In the genomic region with DNA sequence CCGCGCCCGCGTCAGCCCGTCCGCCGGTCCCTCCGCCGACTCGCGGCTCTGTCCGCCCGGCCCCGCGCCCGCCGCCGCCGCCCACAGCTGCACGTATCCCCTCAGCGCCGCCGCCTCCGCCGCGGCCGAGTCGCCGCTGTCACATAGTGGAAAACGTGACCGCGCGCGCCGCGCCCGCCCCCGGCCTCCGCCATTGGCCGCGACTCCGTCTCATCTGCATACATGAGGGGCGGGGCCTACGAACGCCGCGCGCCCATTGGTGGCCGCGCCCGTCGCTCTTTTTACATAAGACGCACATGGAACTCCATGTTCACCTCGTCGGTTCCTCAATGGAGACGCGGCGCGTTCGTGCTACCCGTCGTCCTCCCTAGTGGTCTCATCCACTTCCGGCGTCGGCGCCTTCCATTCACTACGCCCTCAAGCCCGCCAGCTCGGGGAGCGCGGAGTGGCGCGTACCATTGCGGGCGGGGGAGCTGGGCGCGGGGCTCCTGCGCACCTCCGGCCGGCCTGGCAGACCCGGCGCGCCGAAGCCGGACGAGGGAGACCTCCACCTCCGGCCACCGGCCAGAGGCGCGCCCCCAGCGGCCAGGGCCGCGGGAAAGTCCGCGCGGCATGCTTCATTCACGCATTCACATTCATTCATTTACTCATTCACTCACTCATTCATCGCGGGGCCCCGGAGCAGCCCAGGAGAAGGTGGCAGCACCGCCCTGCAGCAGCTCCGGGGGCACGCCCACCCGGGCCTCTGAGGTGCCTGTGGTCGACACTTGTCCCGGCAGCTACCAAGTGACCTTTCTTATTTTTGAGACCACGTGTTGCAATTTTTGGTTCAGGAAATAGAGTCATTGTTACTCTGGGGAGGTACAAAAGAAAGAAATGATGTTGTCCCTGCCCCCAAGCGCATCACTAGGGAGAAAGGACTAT, we compare ENCODE assay signal across 1 cellular context.
TF ChIP-seq lines count a peak whose summit lies in the region.

No MANE protein-coding gene starts in this region.

TF ChIP-seq in GM12878, 131 proteins besides CTCF, POLR2A, EP300 and RAD21 (continues in another document):
- TF ChIP-seq RELA (IDR thresholded peaks at IDR 0.05; ENCODE audit: borderline replicate concordance, partially characterized antibody), result peak; percentile 26
- TF ChIP-seq BMI1 (IDR thresholded peaks at IDR 0.05; ENCODE audit: borderline replicate concordance), result no peak
- no peak for TF ChIP-seq KAT2A (conservative IDR thresholded peaks at IDR 0.05; ENCODE audit: control insufficient read depth, low read depth, low read length)
- TF ChIP-seq NFYA (IDR thresholded peaks at IDR 0.05; ENCODE audit: borderline replicate concordance, low read depth, low read length), result no peak
- TF ChIP-seq MEF2A (IDR thresholded peaks at IDR 0.05; ENCODE audit: insufficient read depth, low read depth, low read length), result no peak
- TF ChIP-seq, protein P1, sequence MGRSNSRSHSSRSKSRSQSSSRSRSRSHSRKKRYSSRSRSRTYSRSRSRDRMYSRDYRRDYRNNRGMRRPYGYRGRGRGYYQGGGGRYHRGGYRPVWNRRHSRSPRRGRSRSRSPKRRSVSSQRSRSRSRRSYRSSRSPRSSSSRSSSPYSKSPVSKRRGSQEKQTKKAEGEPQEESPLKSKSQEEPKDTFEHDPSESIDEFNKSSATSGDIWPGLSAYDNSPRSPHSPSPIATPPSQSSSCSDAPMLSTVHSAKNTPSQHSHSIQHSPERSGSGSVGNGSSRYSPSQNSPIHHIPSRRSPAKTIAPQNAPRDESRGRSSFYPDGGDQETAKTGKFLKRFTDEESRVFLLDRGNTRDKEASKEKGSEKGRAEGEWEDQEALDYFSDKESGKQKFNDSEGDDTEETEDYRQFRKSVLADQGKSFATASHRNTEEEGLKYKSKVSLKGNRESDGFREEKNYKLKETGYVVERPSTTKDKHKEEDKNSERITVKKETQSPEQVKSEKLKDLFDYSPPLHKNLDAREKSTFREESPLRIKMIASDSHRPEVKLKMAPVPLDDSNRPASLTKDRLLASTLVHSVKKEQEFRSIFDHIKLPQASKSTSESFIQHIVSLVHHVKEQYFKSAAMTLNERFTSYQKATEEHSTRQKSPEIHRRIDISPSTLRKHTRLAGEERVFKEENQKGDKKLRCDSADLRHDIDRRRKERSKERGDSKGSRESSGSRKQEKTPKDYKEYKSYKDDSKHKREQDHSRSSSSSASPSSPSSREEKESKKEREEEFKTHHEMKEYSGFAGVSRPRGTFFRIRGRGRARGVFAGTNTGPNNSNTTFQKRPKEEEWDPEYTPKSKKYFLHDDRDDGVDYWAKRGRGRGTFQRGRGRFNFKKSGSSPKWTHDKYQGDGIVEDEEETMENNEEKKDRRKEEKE (IDR thresholded peaks at IDR 0.05), result peak; percentile 87
- no peak; the same call in 1 of the 2 replicates for TF ChIP-seq TARDBP (IDR thresholded peaks at IDR 0.05; ENCODE audit: borderline replicate concordance)
- no peak for TF ChIP-seq MYB (IDR thresholded peaks at IDR 0.05; ENCODE audit: borderline replicate concordance, low read depth, low read length)
- TF ChIP-seq, protein P2, sequence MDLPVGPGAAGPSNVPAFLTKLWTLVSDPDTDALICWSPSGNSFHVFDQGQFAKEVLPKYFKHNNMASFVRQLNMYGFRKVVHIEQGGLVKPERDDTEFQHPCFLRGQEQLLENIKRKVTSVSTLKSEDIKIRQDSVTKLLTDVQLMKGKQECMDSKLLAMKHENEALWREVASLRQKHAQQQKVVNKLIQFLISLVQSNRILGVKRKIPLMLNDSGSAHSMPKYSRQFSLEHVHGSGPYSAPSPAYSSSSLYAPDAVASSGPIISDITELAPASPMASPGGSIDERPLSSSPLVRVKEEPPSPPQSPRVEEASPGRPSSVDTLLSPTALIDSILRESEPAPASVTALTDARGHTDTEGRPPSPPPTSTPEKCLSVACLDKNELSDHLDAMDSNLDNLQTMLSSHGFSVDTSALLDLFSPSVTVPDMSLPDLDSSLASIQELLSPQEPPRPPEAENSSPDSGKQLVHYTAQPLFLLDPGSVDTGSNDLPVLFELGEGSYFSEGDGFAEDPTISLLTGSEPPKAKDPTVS (IDR thresholded peaks at IDR 0.05; ENCODE audit: low read depth, low read length), result no peak
- TF ChIP-seq, protein P3, sequence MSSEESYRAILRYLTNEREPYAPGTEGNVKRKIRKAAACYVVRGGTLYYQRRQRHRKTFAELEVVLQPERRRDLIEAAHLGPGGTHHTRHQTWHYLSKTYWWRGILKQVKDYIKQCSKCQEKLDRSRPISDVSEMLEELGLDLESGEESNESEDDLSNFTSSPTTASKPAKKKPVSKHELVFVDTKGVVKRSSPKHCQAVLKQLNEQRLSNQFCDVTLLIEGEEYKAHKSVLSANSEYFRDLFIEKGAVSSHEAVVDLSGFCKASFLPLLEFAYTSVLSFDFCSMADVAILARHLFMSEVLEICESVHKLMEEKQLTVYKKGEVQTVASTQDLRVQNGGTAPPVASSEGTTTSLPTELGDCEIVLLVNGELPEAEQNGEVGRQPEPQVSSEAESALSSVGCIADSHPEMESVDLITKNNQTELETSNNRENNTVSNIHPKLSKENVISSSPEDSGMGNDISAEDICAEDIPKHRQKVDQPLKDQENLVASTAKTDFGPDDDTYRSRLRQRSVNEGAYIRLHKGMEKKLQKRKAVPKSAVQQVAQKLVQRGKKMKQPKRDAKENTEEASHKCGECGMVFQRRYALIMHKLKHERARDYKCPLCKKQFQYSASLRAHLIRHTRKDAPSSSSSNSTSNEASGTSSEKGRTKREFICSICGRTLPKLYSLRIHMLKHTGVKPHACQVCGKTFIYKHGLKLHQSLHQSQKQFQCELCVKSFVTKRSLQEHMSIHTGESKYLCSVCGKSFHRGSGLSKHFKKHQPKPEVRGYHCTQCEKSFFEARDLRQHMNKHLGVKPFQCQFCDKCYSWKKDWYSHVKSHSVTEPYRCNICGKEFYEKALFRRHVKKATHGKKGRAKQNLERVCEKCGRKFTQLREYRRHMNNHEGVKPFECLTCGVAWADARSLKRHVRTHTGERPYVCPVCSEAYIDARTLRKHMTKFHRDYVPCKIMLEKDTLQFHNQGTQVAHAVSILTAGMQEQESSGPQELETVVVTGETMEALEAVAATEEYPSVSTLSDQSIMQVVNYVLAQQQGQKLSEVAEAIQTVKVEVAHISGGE (CRISPR knock-in tag; IDR thresholded peaks at IDR 0.05), result no peak
- TF ChIP-seq NRF1 (conservative IDR thresholded peaks at IDR 0.05; ENCODE audit: low read depth, low read length), result 0 out of 2 replicates have a peak, but pooled peaks have one; percentile 16
- no peak for TF ChIP-seq MTA2 (IDR thresholded peaks at IDR 0.05; ENCODE audit: low read depth)
- TF ChIP-seq, protein P4, sequence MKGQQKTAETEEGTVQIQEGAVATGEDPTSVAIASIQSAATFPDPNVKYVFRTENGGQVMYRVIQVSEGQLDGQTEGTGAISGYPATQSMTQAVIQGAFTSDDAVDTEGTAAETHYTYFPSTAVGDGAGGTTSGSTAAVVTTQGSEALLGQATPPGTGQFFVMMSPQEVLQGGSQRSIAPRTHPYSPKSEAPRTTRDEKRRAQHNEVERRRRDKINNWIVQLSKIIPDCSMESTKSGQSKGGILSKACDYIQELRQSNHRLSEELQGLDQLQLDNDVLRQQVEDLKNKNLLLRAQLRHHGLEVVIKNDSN (IDR thresholded peaks at IDR 0.05; ENCODE audit: borderline replicate concordance, extremely low read length, insufficient read depth, low read depth, low read length), result no peak
- TF ChIP-seq RFX5 (IDR thresholded peaks at IDR 0.05; ENCODE audit: low read depth, low read length), result no peak
- TF ChIP-seq RBBP5 (conservative IDR thresholded peaks at IDR 0.05), result no peak
- no peak for TF ChIP-seq SREBF2 (IDR thresholded peaks at IDR 0.05; ENCODE audit: low read length)
- TF ChIP-seq, protein P5, sequence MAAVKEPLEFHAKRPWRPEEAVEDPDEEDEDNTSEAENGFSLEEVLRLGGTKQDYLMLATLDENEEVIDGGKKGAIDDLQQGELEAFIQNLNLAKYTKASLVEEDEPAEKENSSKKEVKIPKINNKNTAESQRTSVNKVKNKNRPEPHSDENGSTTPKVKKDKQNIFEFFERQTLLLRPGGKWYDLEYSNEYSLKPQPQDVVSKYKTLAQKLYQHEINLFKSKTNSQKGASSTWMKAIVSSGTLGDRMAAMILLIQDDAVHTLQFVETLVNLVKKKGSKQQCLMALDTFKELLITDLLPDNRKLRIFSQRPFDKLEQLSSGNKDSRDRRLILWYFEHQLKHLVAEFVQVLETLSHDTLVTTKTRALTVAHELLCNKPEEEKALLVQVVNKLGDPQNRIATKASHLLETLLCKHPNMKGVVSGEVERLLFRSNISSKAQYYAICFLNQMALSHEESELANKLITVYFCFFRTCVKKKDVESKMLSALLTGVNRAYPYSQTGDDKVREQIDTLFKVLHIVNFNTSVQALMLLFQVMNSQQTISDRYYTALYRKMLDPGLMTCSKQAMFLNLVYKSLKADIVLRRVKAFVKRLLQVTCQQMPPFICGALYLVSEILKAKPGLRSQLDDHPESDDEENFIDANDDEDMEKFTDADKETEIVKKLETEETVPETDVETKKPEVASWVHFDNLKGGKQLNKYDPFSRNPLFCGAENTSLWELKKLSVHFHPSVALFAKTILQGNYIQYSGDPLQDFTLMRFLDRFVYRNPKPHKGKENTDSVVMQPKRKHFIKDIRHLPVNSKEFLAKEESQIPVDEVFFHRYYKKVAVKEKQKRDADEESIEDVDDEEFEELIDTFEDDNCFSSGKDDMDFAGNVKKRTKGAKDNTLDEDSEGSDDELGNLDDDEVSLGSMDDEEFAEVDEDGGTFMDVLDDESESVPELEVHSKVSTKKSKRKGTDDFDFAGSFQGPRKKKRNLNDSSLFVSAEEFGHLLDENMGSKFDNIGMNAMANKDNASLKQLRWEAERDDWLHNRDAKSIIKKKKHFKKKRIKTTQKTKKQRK (IDR thresholded peaks at IDR 0.05; ENCODE audit: low read depth, low read length), result no peak
- TF ChIP-seq IKZF1 (conservative IDR thresholded peaks at IDR 0.05), result peak; percentile 68
- TF ChIP-seq SMC3 (IDR thresholded peaks at IDR 0.05; ENCODE audit: borderline replicate concordance, low read length), result no peak
- no peak for TF ChIP-seq FOXM1 (IDR thresholded peaks at IDR 0.05; ENCODE audit: low read depth, low read length)
- no peak for TF ChIP-seq HDAC6 (IDR thresholded peaks at IDR 0.05; ENCODE audit: unreplicated experiment)
- no peak for TF ChIP-seq RCOR1 (conservative IDR thresholded peaks at IDR 0.05; ENCODE audit: low read depth, low read length)
- peak; percentile 49 for TF ChIP-seq FOS (IDR thresholded peaks at IDR 0.05; ENCODE audit: borderline replicate concordance, extremely low read depth, insufficient read length)
- no peak for TF ChIP-seq IKZF2 (IDR thresholded peaks at IDR 0.05)
- TF ChIP-seq, protein P6, sequence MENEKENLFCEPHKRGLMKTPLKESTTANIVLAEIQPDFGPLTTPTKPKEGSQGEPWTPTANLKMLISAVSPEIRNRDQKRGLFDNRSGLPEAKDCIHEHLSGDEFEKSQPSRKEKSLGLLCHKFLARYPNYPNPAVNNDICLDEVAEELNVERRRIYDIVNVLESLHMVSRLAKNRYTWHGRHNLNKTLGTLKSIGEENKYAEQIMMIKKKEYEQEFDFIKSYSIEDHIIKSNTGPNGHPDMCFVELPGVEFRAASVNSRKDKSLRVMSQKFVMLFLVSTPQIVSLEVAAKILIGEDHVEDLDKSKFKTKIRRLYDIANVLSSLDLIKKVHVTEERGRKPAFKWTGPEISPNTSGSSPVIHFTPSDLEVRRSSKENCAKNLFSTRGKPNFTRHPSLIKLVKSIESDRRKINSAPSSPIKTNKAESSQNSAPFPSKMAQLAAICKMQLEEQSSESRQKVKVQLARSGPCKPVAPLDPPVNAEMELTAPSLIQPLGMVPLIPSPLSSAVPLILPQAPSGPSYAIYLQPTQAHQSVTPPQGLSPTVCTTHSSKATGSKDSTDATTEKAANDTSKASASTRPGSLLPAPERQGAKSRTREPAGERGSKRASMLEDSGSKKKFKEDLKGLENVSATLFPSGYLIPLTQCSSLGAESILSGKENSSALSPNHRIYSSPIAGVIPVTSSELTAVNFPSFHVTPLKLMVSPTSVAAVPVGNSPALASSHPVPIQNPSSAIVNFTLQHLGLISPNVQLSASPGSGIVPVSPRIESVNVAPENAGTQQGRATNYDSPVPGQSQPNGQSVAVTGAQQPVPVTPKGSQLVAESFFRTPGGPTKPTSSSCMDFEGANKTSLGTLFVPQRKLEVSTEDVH (IDR thresholded peaks at IDR 0.05; ENCODE audit: low read depth, partially characterized antibody), result no peak
- TF ChIP-seq NBN (IDR thresholded peaks at IDR 0.05), result no peak
- peak; percentile 73 for TF ChIP-seq SIN3A (IDR thresholded peaks at IDR 0.05; ENCODE audit: low read depth, low read length)
- TF ChIP-seq, protein P7, sequence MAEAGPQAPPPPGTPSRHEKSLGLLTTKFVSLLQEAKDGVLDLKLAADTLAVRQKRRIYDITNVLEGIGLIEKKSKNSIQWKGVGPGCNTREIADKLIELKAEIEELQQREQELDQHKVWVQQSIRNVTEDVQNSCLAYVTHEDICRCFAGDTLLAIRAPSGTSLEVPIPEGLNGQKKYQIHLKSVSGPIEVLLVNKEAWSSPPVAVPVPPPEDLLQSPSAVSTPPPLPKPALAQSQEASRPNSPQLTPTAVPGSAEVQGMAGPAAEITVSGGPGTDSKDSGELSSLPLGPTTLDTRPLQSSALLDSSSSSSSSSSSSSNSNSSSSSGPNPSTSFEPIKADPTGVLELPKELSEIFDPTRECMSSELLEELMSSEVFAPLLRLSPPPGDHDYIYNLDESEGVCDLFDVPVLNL (IDR thresholded peaks at IDR 0.05; ENCODE audit: low read depth, low read length), result no peak
- no peak for TF ChIP-seq SUZ12 (IDR thresholded peaks at IDR 0.05; ENCODE audit: unreplicated experiment)
- no peak for TF ChIP-seq YBX1 (IDR thresholded peaks at IDR 0.05)
- no peak; the same call in 1 of the 2 replicates for TF ChIP-seq POLR2AphosphoS2 (IDR thresholded peaks at IDR 0.05; ENCODE audit: low read depth, low read length)
- TF ChIP-seq, protein P8, sequence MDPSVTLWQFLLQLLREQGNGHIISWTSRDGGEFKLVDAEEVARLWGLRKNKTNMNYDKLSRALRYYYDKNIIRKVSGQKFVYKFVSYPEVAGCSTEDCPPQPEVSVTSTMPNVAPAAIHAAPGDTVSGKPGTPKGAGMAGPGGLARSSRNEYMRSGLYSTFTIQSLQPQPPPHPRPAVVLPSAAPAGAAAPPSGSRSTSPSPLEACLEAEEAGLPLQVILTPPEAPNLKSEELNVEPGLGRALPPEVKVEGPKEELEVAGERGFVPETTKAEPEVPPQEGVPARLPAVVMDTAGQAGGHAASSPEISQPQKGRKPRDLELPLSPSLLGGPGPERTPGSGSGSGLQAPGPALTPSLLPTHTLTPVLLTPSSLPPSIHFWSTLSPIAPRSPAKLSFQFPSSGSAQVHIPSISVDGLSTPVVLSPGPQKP (IDR thresholded peaks at IDR 0.05; ENCODE audit: low read depth, low read length), result peak; percentile 79
- no peak for TF ChIP-seq TCF7 (IDR thresholded peaks at IDR 0.05; ENCODE audit: borderline replicate concordance)
- TF ChIP-seq, protein P9, sequence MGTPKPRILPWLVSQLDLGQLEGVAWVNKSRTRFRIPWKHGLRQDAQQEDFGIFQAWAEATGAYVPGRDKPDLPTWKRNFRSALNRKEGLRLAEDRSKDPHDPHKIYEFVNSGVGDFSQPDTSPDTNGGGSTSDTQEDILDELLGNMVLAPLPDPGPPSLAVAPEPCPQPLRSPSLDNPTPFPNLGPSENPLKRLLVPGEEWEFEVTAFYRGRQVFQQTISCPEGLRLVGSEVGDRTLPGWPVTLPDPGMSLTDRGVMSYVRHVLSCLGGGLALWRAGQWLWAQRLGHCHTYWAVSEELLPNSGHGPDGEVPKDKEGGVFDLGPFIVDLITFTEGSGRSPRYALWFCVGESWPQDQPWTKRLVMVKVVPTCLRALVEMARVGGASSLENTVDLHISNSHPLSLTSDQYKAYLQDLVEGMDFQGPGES (IDR thresholded peaks at IDR 0.05), result peak; percentile 82
